ENCODE assay signal across 18 cellular contexts in genomic region chr2:221924551-221924950, GRCh38.
DNase-seq lines count a peak whose midpoint lies in the region; ATAC-seq lines count a peak whose summit lies in the region.
"Had no signal": no experiment of that assay in that cellular context is flagged by ENCODE, and none has a peak within 500 bp of the region (broad histone marks: within the 10 kb centered on the region; RNA-seq: fewer than 3 reads in every experiment).

No MANE protein-coding gene starts in this region.

- ATAC-seq in sciatic nerve (peak; percentile 77), GM19463 (IDR thresholded peaks at IDR 0.05; ENCODE audit: unreplicated experiment) (no peak)
- ATAC-seq: A549, GM23338 had no signal

- DNase-seq in Ammon's horn (ENCODE audit: low spot score), result peak; percentile 9
- peak; percentile 51 for DNase-seq in SK-MEL-5 (ENCODE audit: low read depth, low spot score)
- peak; percentile 31 for DNase-seq in globus pallidus (ENCODE audit: low spot score)
- no peak for DNase-seq in sciatic nerve (ENCODE audit: low spot score)
- DNase-seq in 8988T, result no peak
- DNase-seq in occipital lobe (lab: John Stamatoyannopoulos, UW), result no peak
- no peak for DNase-seq in mucosa of gallbladder (ENCODE audit: low spot score)
- DNase-seq: ACHN; AML-193; Caco-2; CD4-positive, alpha-beta memory T cell; DMS153; DND-41; H9; HFFc6 had no signal

- in situ Hi-C loops in SK-MEL-5 (cut with HindIII; ENCODE audit: low pct_unique_long_range_greater_than_20kb, low sequenced_read_pairs), result no loop called here

- intact Hi-C loops in sciatic nerve (cut with DNase I), result no loop called here

Comparison
In these comparisons a context has a peak if more than half of its experiments do, and no peak if none do; other contexts are left out.
1. DNase-seq: peak in Ammon's horn (single experiment), SK-MEL-5 (single experiment) and globus pallidus (single experiment); none in sciatic nerve (single experiment), 8988T (single experiment), occipital lobe (single experiment) and mucosa of gallbladder (single experiment).